ENCODE assay signal across 1 cellular context in genomic region chr17:7146115-7146514, GRCh38.
TF ChIP-seq lines count a peak whose summit lies in the region.

No MANE protein-coding gene starts in this region.

TF ChIP-seq in K562, 482 proteins besides CTCF, POLR2A, EP300 and RAD21:
- peak; percentile 16; the same call in 1 of the 2 replicates for TF ChIP-seq RFX1 (IDR thresholded peaks at IDR 0.05)
- no peak for TF ChIP-seq ARID2 (IDR thresholded peaks at IDR 0.05)
- no peak for TF ChIP-seq HOMEZ (CRISPR knock-in tag; IDR thresholded peaks at IDR 0.05)
